Comparison of ENCODE assay signal across 8 cellular contexts in the genomic region with DNA sequence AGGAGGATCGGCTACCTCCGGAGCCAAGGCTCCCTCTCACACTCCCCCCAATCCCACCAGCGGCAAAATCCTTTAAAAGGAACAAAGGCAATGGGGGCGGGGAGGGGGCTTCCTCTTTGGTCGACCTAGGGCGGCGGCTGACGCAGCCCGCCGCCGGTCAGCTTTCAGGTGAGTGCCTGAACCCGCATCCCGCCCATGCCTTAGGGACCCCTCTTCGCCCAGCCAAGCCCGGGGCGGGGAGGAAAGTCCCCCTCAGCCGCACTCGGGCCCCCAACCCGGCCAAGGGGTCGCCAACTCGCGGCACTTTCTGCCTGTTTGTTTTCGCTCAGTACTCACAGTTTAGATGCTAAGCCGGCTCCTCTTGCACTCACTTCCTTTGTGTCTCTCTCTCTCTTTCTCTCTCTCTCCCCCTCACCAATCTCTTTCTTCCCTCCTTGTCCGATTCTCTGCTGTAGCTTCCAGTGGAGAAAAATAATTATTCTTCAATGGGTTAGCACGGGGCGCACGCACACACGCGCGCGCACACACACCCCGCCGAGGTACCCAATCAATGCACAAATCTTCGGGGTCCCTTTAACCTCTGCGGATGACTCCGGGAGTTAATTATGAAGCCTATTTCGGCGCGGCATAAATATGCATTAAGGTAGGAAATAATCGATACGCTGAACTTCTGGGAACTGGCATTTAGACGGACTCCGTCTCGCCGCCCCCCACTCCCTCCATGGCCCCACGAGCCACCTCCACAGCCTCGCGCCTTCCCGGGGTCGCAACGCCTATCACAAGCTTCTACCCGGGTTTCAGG.
DNase-seq lines count a peak whose midpoint lies in the region; ATAC-seq and TF ChIP-seq lines count a peak whose summit lies in the region.

TSS of gene BLACAT1 (minus strand) at position 465 of the 802 bp plus-strand sequence.

- H3K27me3 ChIP-seq in MM.1S (replicated peaks; ENCODE audit: insufficient read depth, low read length) (peaks cover 83% of the 10 kb centered on the region), parathyroid adenoma (ENCODE audit: control insufficient read depth, insufficient read depth, low read length) (peaks cover 15% of the 10 kb centered on the region)
- H3K27me3 ChIP-seq in effector memory CD4-positive, alpha-beta T cell (replicated peaks; ENCODE audit: control insufficient read depth, insufficient read depth, low read length, poor library complexity, severe bottlenecking): peaks cover 50% of the 10 kb centered on the region

- H3F3A ChIP-seq in MM.1S (ENCODE audit: insufficient read depth, low read length): no peaks in the 10 kb centered on the region

- H3K9me3 ChIP-seq in MM.1S (replicated peaks; ENCODE audit: insufficient read depth, low read length): no peaks in the 10 kb centered on the region
- no peaks in the 10 kb centered on the region for H3K9me3 ChIP-seq in effector memory CD4-positive, alpha-beta T cell (ENCODE audit: control insufficient read depth, low read length)
- no peaks in the 10 kb centered on the region for H3K9me3 ChIP-seq in parathyroid adenoma (ENCODE audit: control insufficient read depth, low read length)

- H3K4me1 ChIP-seq in MM.1S (ENCODE audit: low read length) (peaks cover 5% of the 10 kb centered on the region; the same call in 1 of the 2 replicates), parathyroid adenoma (peaks cover 4% of the 10 kb centered on the region)
- H3K4me1 ChIP-seq in effector memory CD4-positive, alpha-beta T cell (ENCODE audit: control insufficient read depth, insufficient read depth, low read length, poor library complexity, severe bottlenecking): peaks cover 19% of the 10 kb centered on the region

- ATAC-seq in HG02610 (IDR thresholded peaks at IDR 0.05; ENCODE audit: unreplicated experiment): no peak

- H3K27ac ChIP-seq in MM.1S (ENCODE audit: low read length): no peak within 1 kb of the TSS
- no peak within 1 kb of the TSS for H3K27ac ChIP-seq in effector memory CD4-positive, alpha-beta T cell (ENCODE audit: insufficient read depth, low read length, poor library complexity, severe bottlenecking)
- no peak within 1 kb of the TSS for H3K27ac ChIP-seq in parathyroid adenoma

- H3K9ac ChIP-seq in MM.1S (ENCODE audit: low read length) (no peak within 1 kb of the TSS), parathyroid adenoma (no peak within 1 kb of the TSS)

- H3K79me2 ChIP-seq in MM.1S (ENCODE audit: low read length) (no peaks in the 10 kb centered on the region), parathyroid adenoma (no peaks in the 10 kb centered on the region)

- H3K4me2 ChIP-seq in MM.1S (ENCODE audit: low read depth, low read length): peak within 1 kb of the TSS; percentile 15; the same call in 1 of the 2 replicates
- H3K4me2 ChIP-seq in parathyroid adenoma (ENCODE audit: low read length): peak within 1 kb of the TSS; percentile 55

- H3K9me2 ChIP-seq in MM.1S (replicated peaks; ENCODE audit: insufficient read depth, low read length): no peaks in the 10 kb centered on the region

- H4K20me1 ChIP-seq in MM.1S (ENCODE audit: insufficient read depth, low read length): no peaks in the 10 kb centered on the region

- H3K4me3 ChIP-seq in MM.1S (ENCODE audit: low read length) (no peak within 1 kb of the TSS), parathyroid adenoma (ENCODE audit: low read depth, low read length) (peak within 1 kb of the TSS; percentile 5)
- H3K4me3 ChIP-seq in effector memory CD4-positive, alpha-beta T cell (ENCODE audit: insufficient read depth, low read depth, low read length, poor library complexity, severe bottlenecking): peak within 1 kb of the TSS; percentile 46

- DNase-seq in DMS79 treated with DMSO at 0.1 percent for 48 hours (lab: John Stamatoyannopoulos, UW) (peak; percentile 54), DMS79 (lab: John Stamatoyannopoulos, UW) (no peak), MM.1S (no peak), middle frontal gyrus (ENCODE audit: extremely low spot score, low spot score) (no peak)
- DNase-seq in effector memory CD4-positive, alpha-beta T cell: no peak
- DNase-seq in stimulated activated CD4-positive, alpha-beta T cell treated with anti-CD3 and anti-CD28 coated beads, Interleukin-12 subunit alpha, Interleukin-12 subunit beta, amount 100 ng/mL, for 4 hours: no peak

- H3K36me3 ChIP-seq in MM.1S (replicated peaks; ENCODE audit: insufficient read depth, low read length) (no peaks in the 10 kb centered on the region), parathyroid adenoma (ENCODE audit: control insufficient read depth, insufficient read depth, low read length) (no peaks in the 10 kb centered on the region)
- H3K36me3 ChIP-seq in effector memory CD4-positive, alpha-beta T cell (ENCODE audit: control insufficient read depth, insufficient read depth, low read length): no peaks in the 10 kb centered on the region

- H2AFZ ChIP-seq in MM.1S (ENCODE audit: low read length) (no peak within 1 kb of the TSS), parathyroid adenoma (peak within 1 kb of the TSS; percentile 64)

- no peak for TF ChIP-seq CTCF in MM.1S (IDR thresholded peaks at IDR 0.05; ENCODE audit: low read length)
- TF ChIP-seq CTCF in parathyroid adenoma (IDR thresholded peaks at IDR 0.05): no peak
